ENCODE assay signal across 1 cellular context in the genomic region with DNA sequence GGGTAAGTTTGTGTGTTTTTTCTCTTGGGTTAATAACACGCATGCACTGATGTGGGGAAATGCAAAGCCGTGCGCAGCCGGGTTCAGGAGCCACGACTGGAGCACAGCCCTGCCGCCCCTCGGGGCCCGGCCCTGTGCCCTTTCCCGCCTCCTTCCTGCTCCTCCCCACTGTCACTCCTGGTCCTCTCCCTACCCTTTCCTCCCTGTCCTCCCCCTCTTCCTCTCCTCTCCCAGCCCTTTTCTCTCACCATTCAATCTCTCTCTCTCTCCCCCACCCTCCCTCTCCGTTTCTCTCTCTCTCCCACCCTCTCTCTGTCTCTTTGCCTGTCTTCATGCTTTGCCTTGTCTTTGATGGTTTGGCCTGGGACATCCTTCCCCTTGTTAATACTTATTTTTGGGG.
TF ChIP-seq lines count a peak whose summit lies in the region.

No MANE protein-coding gene starts in this region.

TF ChIP-seq in GM23338, 12 proteins besides CTCF, POLR2A, EP300 and RAD21 (continued from another document):
- TF ChIP-seq, protein P1, sequence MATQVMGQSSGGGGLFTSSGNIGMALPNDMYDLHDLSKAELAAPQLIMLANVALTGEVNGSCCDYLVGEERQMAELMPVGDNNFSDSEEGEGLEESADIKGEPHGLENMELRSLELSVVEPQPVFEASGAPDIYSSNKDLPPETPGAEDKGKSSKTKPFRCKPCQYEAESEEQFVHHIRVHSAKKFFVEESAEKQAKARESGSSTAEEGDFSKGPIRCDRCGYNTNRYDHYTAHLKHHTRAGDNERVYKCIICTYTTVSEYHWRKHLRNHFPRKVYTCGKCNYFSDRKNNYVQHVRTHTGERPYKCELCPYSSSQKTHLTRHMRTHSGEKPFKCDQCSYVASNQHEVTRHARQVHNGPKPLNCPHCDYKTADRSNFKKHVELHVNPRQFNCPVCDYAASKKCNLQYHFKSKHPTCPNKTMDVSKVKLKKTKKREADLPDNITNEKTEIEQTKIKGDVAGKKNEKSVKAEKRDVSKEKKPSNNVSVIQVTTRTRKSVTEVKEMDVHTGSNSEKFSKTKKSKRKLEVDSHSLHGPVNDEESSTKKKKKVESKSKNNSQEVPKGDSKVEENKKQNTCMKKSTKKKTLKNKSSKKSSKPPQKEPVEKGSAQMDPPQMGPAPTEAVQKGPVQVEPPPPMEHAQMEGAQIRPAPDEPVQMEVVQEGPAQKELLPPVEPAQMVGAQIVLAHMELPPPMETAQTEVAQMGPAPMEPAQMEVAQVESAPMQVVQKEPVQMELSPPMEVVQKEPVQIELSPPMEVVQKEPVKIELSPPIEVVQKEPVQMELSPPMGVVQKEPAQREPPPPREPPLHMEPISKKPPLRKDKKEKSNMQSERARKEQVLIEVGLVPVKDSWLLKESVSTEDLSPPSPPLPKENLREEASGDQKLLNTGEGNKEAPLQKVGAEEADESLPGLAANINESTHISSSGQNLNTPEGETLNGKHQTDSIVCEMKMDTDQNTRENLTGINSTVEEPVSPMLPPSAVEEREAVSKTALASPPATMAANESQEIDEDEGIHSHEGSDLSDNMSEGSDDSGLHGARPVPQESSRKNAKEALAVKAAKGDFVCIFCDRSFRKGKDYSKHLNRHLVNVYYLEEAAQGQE (IDR thresholded peaks at IDR 0.05; ENCODE audit: unreplicated experiment), result no peak
